8 cellular contexts compared by ENCODE assay signal in genomic region chr20:25750765-25751696, GRCh38. TPM values are rescaled to one million over a fixed set of nuclear protein-coding genes. Genes with fewer than 3 reads are reported as not detected.
DNase-seq lines count a peak whose midpoint lies in the region; ATAC-seq, FAIRE-seq and TF ChIP-seq lines count a peak whose summit lies in the region.

No MANE protein-coding gene starts in this region.

- no peaks in the 10 kb centered on the region for H3K9me3 Mint-ChIP-seq in type B pancreatic cell

- TF ChIP-seq CTCF in fibroblast of the aortic adventitia (IDR thresholded peaks at IDR 0.05; ENCODE audit: insufficient read depth, low read length) (no peak), pancreas (IDR thresholded peaks at IDR 0.05) (no peak), type B pancreatic cell (conservative IDR thresholded peaks at IDR 0.05) (no peak)

- peak; percentile 26 for DNase-seq in ELF-1 (ENCODE audit: low read depth, low spot score)
- DNase-seq in NCI-H69 (lab: John Stamatoyannopoulos, UW) = peak; percentile 84
- peak; percentile 24 for DNase-seq in activated T-helper 1 cell treated with Interleukin-2 at 50 U/mL for 16 hours (ENCODE audit: low read depth)
- peak; percentile 15 for DNase-seq in fibroblast of the aortic adventitia (ENCODE audit: low read depth)
- DNase-seq in pancreas = peak; percentile 43 to 89 (median 68)
- DNase-seq in type B pancreatic cell (ENCODE audit: extremely low spot score, unreplicated experiment) = no peak
- no peak for DNase-seq in DMS153 treated with DMSO at 0.1 percent for 48 hours (lab: John Stamatoyannopoulos, UW; ENCODE audit: unreplicated experiment)

- no peaks in the 10 kb centered on the region for H3K27me3 Mint-ChIP-seq in type B pancreatic cell

- H3K4me1 ChIP-seq in pancreas = no peaks in the 10 kb centered on the region

- H3K27ac Mint-ChIP-seq in type B pancreatic cell = peak overlapping the region; percentile 82

- no peaks in the 10 kb centered on the region for H3K27me3 ChIP-seq in pancreas

- peak overlapping the region in 2 of 4 donors; percentile 33 to 59 for H3K27ac ChIP-seq in pancreas

- no peaks in the 10 kb centered on the region for H3K36me3 Mint-ChIP-seq in type B pancreatic cell

- no peaks in the 10 kb centered on the region for H3K4me1 Mint-ChIP-seq in type B pancreatic cell (ENCODE audit: unreplicated experiment)

- no peak for FAIRE-seq in pancreas (lab: Jason Lieb, UNC)

- intact Hi-C loops in pancreas (cut with DNase I) = no loop called here

- peak overlapping the region; percentile 77 for H3K4me3 Mint-ChIP-seq in type B pancreatic cell

- ATAC-seq in HG02588 (IDR thresholded peaks at IDR 0.05; ENCODE audit: unreplicated experiment) = peak; percentile 75
- ATAC-seq in pancreas = peak; percentile 98 to 99 (median 99)

- H3K4me3 ChIP-seq in fibroblast of the aortic adventitia (ENCODE audit: low read depth, low read length) (peak overlapping the region; percentile 49), pancreas (peak overlapping the region; percentile 29 to 42 (median 37))

- no peaks in the 10 kb centered on the region for H3K36me3 ChIP-seq in pancreas

- H3K9me3 ChIP-seq in pancreas = no peaks in the 10 kb centered on the region

- 25 to 39% methylated on average over 35 to 36 of the region's 36 CpGs for WGBS in pancreas, 2 donors

RNA-seq across cellular contexts. Expression of gene ZNF337, which starts 54.4 kb away (rescaled TPM):
- total RNA-seq in fibroblast of the aortic adventitia (ENCODE audit: low replicate concordance) (8.6 and 13.9 TPM in 2 replicates), pancreas (1 to 10 TPM; 4.4 to 8.7 (median 5.6) TPM), type B pancreatic cell (ENCODE audit: low replicate concordance) (16.3 and 20.2 TPM in 2 replicates)
- polyA plus RNA-seq in pancreas = 10 to 100 TPM; 10.1 to 20.6 TPM

Comparison
In these comparisons a context has a peak if more than half of its experiments do, and no peak if none do; other contexts are left out.
1. DNase-seq: peak in ELF-1 (single experiment), NCI-H69 (single experiment), activated T-helper 1 cell treated with Interleukin-2 at 50 U/mL for 16 hours (single experiment), fibroblast of the aortic adventitia (single experiment) and pancreas (6 of 6); none in type B pancreatic cell (single experiment) and DMS153 treated with DMSO at 0.1 percent for 48 hours (single experiment).